Comparison of ENCODE assay signal across 28 cellular contexts in the genomic region with DNA sequence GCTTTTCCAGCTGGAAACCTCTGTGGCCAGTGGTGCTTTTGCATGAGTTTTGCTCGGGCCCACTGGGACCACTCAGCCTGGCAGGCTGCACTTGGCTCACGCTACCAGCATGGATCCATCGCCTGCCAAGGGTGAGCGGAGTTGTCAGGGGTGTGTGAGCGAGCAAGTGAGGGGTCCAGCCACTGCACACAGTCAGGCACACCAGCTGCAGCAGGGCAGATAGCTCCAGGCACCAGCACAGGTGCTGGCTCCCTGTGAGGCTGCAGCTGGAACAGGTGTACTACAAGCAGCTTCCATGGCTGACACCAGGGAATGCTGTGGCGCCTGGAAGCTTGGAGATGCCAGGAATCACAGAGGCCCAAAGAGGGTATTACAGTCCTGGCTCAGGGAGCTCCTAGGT.
"Had no signal": no experiment of that assay in that cellular context is flagged by ENCODE, and none has a peak within 500 bp of the region (broad histone marks: within the 10 kb centered on the region; RNA-seq: fewer than 3 reads in every experiment).

No MANE protein-coding gene starts in this region.

- H3K4me3 ChIP-seq: adrenal gland, Peyer's patch had no signal

- H3K4me3 Mint-ChIP-seq: activated CD4-positive, alpha-beta memory T cell treated with anti-CD3 and anti-CD28 coated beads for 36 hours; activated CD4-positive, alpha-beta T cell treated with anti-CD3 and anti-CD28 coated beads for 36 hours; activated CD4-positive, alpha-beta T cell treated with anti-CD3 and anti-CD28 coated beads, Interleukin-2, amount 10 ng/mL, durations not matched to agents 7 days and 5 days; activated naive CD4-positive, alpha-beta T cell treated with anti-CD3 and anti-CD28 coated beads for 36 hours; activated T-cell treated with anti-CD3 and anti-CD28 coated beads, Interleukin-2, amount 50 U/mL, for 4 hours; activated T-helper 1 cell treated with anti-CD3 and anti-CD28 coated beads, Interleukin-12 subunit alpha, Interleukin-12 subunit beta, Interleukin-2, Interleukin-4 antibody, amounts not matched to agents 30 ng/mL and 10 ng/mL and 1 ng/mL, durations not matched to agents 14 hours and 24 hours and 36 hours; brain had no signal

- H3K27me3 Mint-ChIP-seq: activated CD4-positive, alpha-beta memory T cell treated with anti-CD3 and anti-CD28 coated beads for 36 hours; activated CD4-positive, alpha-beta T cell treated with anti-CD3 and anti-CD28 coated beads, Interleukin-2, amount 10 ng/mL, durations not matched to agents 7 days and 5 days had no signal

- H3K36me3 Mint-ChIP-seq: activated CD4-positive, alpha-beta memory T cell treated with anti-CD3 and anti-CD28 coated beads for 36 hours; activated naive CD4-positive, alpha-beta T cell treated with anti-CD3 and anti-CD28 coated beads, Interleukin-2, amount 50 U/mL, for 72 hours; brain had no signal

- DNase-seq: activated CD4-positive, alpha-beta memory T cell treated with anti-CD3 and anti-CD28 coated beads for 36 hours; activated CD4-positive, alpha-beta T cell treated with anti-CD3 and anti-CD28 coated beads for 36 hours; activated CD4-positive, alpha-beta T cell treated with anti-CD3 and anti-CD28 coated beads, Interleukin-2, amount 10 ng/mL, durations not matched to agents 7 days and 5 days; activated CD8-positive, alpha-beta memory T cell treated with anti-CD3 and anti-CD28 coated beads, Interleukin-2, amount 50 U/mL, for 4 hours; activated gamma-delta T cell treated with Interleukin-2 at 50 U/mL for 16 hours; activated naive CD4-positive, alpha-beta T cell treated with anti-CD3 and anti-CD28 coated beads for 36 hours; activated T-cell treated with anti-CD3 and anti-CD28 coated beads for 4 hours; activated T-cell treated with anti-CD3 and anti-CD28 coated beads, Interleukin-2, amount 50 U/mL, for 4 hours; adrenal gland; caudate nucleus; cerebellar nuclear complex; Karpas-422; KBM-7; NCI-H1105; NCI-H1417 treated with DMSO at 0.1 percent for 48 hours; NCI-H1930; NCI-H2081 treated with DMSO at 0.1 percent for 48 hours; NCI-H226; NCI-H524 treated with DMSO at 0.1 percent for 48 hours; NCI-H748 treated with DMSO at 0.1 percent for 48 hours; NK-92 treated with Interleukin-12 subunit alpha and Interleukin-12 subunit beta, amount 100 ng/mL, for 24 hours; PC-3; Peyer's patch; RPMI8226 had no signal

- H3K27ac ChIP-seq: adrenal gland, Peyer's patch had no signal

- H3K9me3 Mint-ChIP-seq: activated CD4-positive, alpha-beta memory T cell treated with anti-CD3 and anti-CD28 coated beads for 36 hours; activated CD4-positive, alpha-beta T cell treated with anti-CD3 and anti-CD28 coated beads, Interleukin-2, amount 10 ng/mL, durations not matched to agents 7 days and 5 days; activated naive CD4-positive, alpha-beta T cell treated with anti-CD3 and anti-CD28 coated beads for 36 hours; activated naive CD4-positive, alpha-beta T cell treated with anti-CD3 and anti-CD28 coated beads, Interleukin-2, amount 50 U/mL, for 72 hours; activated T-cell treated with anti-CD3 and anti-CD28 coated beads, Interleukin-2, amount 50 U/mL, for 4 hours; activated T-helper 1 cell treated with anti-CD3 and anti-CD28 coated beads, Interleukin-12 subunit alpha, Interleukin-12 subunit beta, Interleukin-2, Interleukin-4 antibody, amounts not matched to agents 30 ng/mL and 10 ng/mL and 1 ng/mL, durations not matched to agents 14 hours and 24 hours and 36 hours; brain had no signal

- H3K4me1 Mint-ChIP-seq: activated CD4-positive, alpha-beta T cell treated with anti-CD3 and anti-CD28 coated beads for 36 hours; activated CD4-positive, alpha-beta T cell treated with anti-CD3 and anti-CD28 coated beads, Interleukin-2, amount 10 ng/mL, durations not matched to agents 7 days and 5 days; brain had no signal

- H3K36me3 ChIP-seq: adrenal gland, Peyer's patch had no signal

- H3K9me3 ChIP-seq: adrenal gland, Peyer's patch had no signal

- H3K4me1 ChIP-seq: adrenal gland, Peyer's patch had no signal

- ATAC-seq: activated CD4-positive, alpha-beta T cell treated with anti-CD3 and anti-CD28 coated beads for 36 hours; activated CD4-positive, CD25-positive, alpha-beta regulatory T cell treated with anti-CD3 and anti-CD28 coated beads, Interleukin-2, amount 50 U/mL, for 24 hours; activated naive CD4-positive, alpha-beta T cell treated with anti-CD3 and anti-CD28 coated beads, Interleukin-2, amount 50 U/mL, for 72 hours; activated T-cell treated with anti-CD3 and anti-CD28 coated beads, Interleukin-2, amount 50 U/mL, for 4 hours; PC-3 had no signal

- H3K27me3 ChIP-seq: adrenal gland, Peyer's patch had no signal

- H3K27ac Mint-ChIP-seq: activated CD4-positive, alpha-beta memory T cell treated with anti-CD3 and anti-CD28 coated beads for 36 hours; activated CD4-positive, alpha-beta T cell treated with anti-CD3 and anti-CD28 coated beads for 36 hours; activated CD4-positive, alpha-beta T cell treated with anti-CD3 and anti-CD28 coated beads, Interleukin-2, amount 10 ng/mL, durations not matched to agents 7 days and 5 days; activated naive CD4-positive, alpha-beta T cell treated with anti-CD3 and anti-CD28 coated beads for 36 hours; activated naive CD4-positive, alpha-beta T cell treated with anti-CD3 and anti-CD28 coated beads, Interleukin-2, amount 50 U/mL, for 72 hours; activated T-helper 1 cell treated with anti-CD3 and anti-CD28 coated beads, Interleukin-12 subunit alpha, Interleukin-12 subunit beta, Interleukin-2, Interleukin-4 antibody, amounts not matched to agents 30 ng/mL and 10 ng/mL and 1 ng/mL, durations not matched to agents 14 hours and 24 hours and 36 hours; brain had no signal
